23 cellular contexts compared by ENCODE assay signal in genomic region chr11:32290783-32291182, GRCh38.
A peak's percentile ranks its signal among the peaks of the same experiment; 100 is the strongest.
DNase-seq lines count a peak whose midpoint lies in the region; ATAC-seq and TF ChIP-seq lines count a peak whose summit lies in the region.
"Had no signal": no experiment of that assay in that cellular context is flagged by ENCODE, and none has a peak within 500 bp of the region (broad histone marks: within the 10 kb centered on the region; RNA-seq: fewer than 3 reads in every experiment).

No MANE protein-coding gene starts in this region.

- DNase-seq in SW480 (ENCODE audit: low spot score) (peak; percentile 8), epidermal melanocyte (ENCODE audit: insufficient read length, low spot score) (peak; percentile 54), medulla oblongata (ENCODE audit: extremely low spot score) (peak; percentile 64), suprapubic skin (ENCODE audit: low spot score in 2 of 2) (peak in 1 of 2 donors; percentile 63), RWPE1 (ENCODE audit: low spot score) (no peak)
- DNase-seq in activated CD4-positive, alpha-beta T cell treated with anti-CD3 and anti-CD28 coated beads, Interleukin-2, amount 50 U/mL, for 48 hours, result no peak
- DNase-seq: activated B cell treated with CpG ODN at 0.5 μM for 24 hours; activated CD4-positive, alpha-beta memory T cell treated with anti-CD3 and anti-CD28 coated beads for 36 hours; activated gamma-delta T cell treated with Interleukin-2 at 50 U/mL for 16 hours; CD4-positive, alpha-beta T cell; GDM1; KBM-7; left colon; natural killer cell; NCI-H1436 treated with DMSO at 0.1 percent for 48 hours; NCI-H2171 treated with DMSO at 0.1 percent for 48 hours; NCI-H524 treated with DMSO at 0.1 percent for 48 hours; RPMI8226; T-helper 9 cell had no signal

- H3K9me3 ChIP-seq in suprapubic skin, result peaks cover 4% of the 10 kb centered on the region
- H3K9me3 ChIP-seq: HAP-1 had no signal

- POLR2A ChIA-PET in RWPE1 (lab: Yijun Ruan, JAX; ENCODE audit: low non-redundant PET), result no interaction called here

- H3K36me3 ChIP-seq in suprapubic skin, result no peaks in the 10 kb centered on the region
- H3K36me3 ChIP-seq: HAP-1 had no signal

- TF ChIP-seq EP300 in suprapubic skin (IDR thresholded peaks at IDR 0.05), result no peak

- H3K27ac ChIP-seq in suprapubic skin, result peak overlapping the region; percentile 80
- no peak overlapping the region for H3K27ac ChIP-seq in RWPE1
- H3K27ac ChIP-seq: parathyroid adenoma had no signal

- TF ChIP-seq CTCF in suprapubic skin (IDR thresholded peaks at IDR 0.05), result no peak
- TF ChIP-seq CTCF in RWPE1 (conservative IDR thresholded peaks at IDR 0.05; ENCODE audit: low read depth), result no peak

- CTCF ChIA-PET in RWPE1 (lab: Yijun Ruan, JAX), result no interaction called here

- H3K4me1 ChIP-seq in suprapubic skin, result peaks cover 21% of the 10 kb centered on the region
- H3K4me1 ChIP-seq: HAP-1, parathyroid adenoma had no signal

- no peak for ATAC-seq in GM21619 (IDR thresholded peaks at IDR 0.05; ENCODE audit: unreplicated experiment)
- ATAC-seq in HG03442 (IDR thresholded peaks at IDR 0.05; ENCODE audit: unreplicated experiment), result no peak
- ATAC-seq: left colon, natural killer cell had no signal

- 46% methylated on average over 3 of the region's 3 CpGs for WGBS in suprapubic skin

- H3K27me3 ChIP-seq in suprapubic skin, result no peaks in the 10 kb centered on the region

- TF ChIP-seq POLR2A in suprapubic skin (IDR thresholded peaks at IDR 0.05), result no peak

- H3K4me3 ChIP-seq in suprapubic skin, result no peak overlapping the region
- H3K4me3 ChIP-seq: HAP-1 had no signal

Comparison
In these comparisons a context has a peak if more than half of its experiments do, and no peak if none do; other contexts are left out.
1. DNase-seq: peak in SW480 (single experiment), epidermal melanocyte (single experiment) and medulla oblongata (single experiment); none in activated CD4-positive, alpha-beta T cell treated with anti-CD3 and anti-CD28 coated beads, Interleukin-2, amount 50 U/mL, for 48 hours (0 of 2) and RWPE1 (single experiment).